In genomic region chr15:55407949-55408766, GRCh38 we compare ENCODE assay signal across 1 cellular context.
TF ChIP-seq lines count a peak whose summit lies in the region.

CCPG1 (minus strand) TSS chr15:55408359; CDS start chr15:55389424, 18,935 bp downstream.
PIERCE2 (plus strand) TSS chr15:55408495; CDS start chr15:55408769, 274 bp downstream.

TF ChIP-seq in HepG2, 621 proteins besides CTCF, POLR2A, EP300 and RAD21 (continued from another document and continues in another):
- TF ChIP-seq MYPOP (CRISPR knock-in tag; IDR thresholded peaks at IDR 0.05) (peak; percentile 69; the same call in 1 of the 2 replicates), SP2 (CRISPR knock-in tag; IDR thresholded peaks at IDR 0.05) (no peak), FOXK2 (IDR thresholded peaks at IDR 0.05) (no peak), SIX4 (CRISPR knock-in tag; IDR thresholded peaks at IDR 0.05) (no peak), ZNF225 (CRISPR knock-in tag; IDR thresholded peaks at IDR 0.05) (peak; percentile 53; the same call in 1 of the 2 replicates), ZNF747 (CRISPR knock-in tag; IDR thresholded peaks at IDR 0.05; ENCODE audit: borderline replicate concordance) (no peak; the same call in 1 of the 2 replicates), ZNF234 (CRISPR knock-in tag; conservative IDR thresholded peaks at IDR 0.05) (no peak), RORA (CRISPR knock-in tag; IDR thresholded peaks at IDR 0.05) (no peak), CBX5 (CRISPR knock-in tag; IDR thresholded peaks at IDR 0.05; ENCODE audit: borderline replicate concordance) (0 out of 2 replicates have a peak, but pooled peaks have one; percentile 74), MIER3 (CRISPR knock-in tag; IDR thresholded peaks at IDR 0.05; ENCODE audit: borderline replicate concordance) (no peak), ZNF549 (CRISPR knock-in tag; IDR thresholded peaks at IDR 0.05) (no peak), RXRA (CRISPR knock-in tag; IDR thresholded peaks at IDR 0.05) (peak; percentile 77; the same call in 1 of the 2 replicates), THYN1 (CRISPR knock-in tag; IDR thresholded peaks at IDR 0.05; ENCODE audit: borderline replicate concordance, low read depth) (no peak), TP53 (CRISPR knock-in tag; conservative IDR thresholded peaks at IDR 0.05) (no peak), ZNF224 (CRISPR knock-in tag; IDR thresholded peaks at IDR 0.05) (0 out of 2 replicates have a peak, but pooled peaks have one; percentile 40), ETV5 (CRISPR knock-in tag; IDR thresholded peaks at IDR 0.05; ENCODE audit: borderline replicate concordance) (peak; percentile 61; the same call in 1 of the 2 replicates), EZH2 (conservative IDR thresholded peaks at IDR 0.05; ENCODE audit: low read depth, low read length) (no peak), ZNF17 (CRISPR knock-in tag; IDR thresholded peaks at IDR 0.05) (no peak), CBFB (CRISPR knock-in tag; IDR thresholded peaks at IDR 0.05) (no peak), SAP130 (CRISPR knock-in tag; IDR thresholded peaks at IDR 0.05; ENCODE audit: low read depth) (peak; percentile 94), ZNF263 (CRISPR knock-in tag; IDR thresholded peaks at IDR 0.05) (no peak), ZNF10 (CRISPR knock-in tag; IDR thresholded peaks at IDR 0.05; ENCODE audit: borderline replicate concordance, low read depth) (no peak), ZNF781 (CRISPR knock-in tag; IDR thresholded peaks at IDR 0.05; ENCODE audit: borderline replicate concordance, not compliant biosample characterization) (no peak), BORCS8-MEF2B (CRISPR knock-in tag; IDR thresholded peaks at IDR 0.05) (no peak), KDM6A (CRISPR knock-in tag; IDR thresholded peaks at IDR 0.05; ENCODE audit: low read depth) (no peak), ZNF460 (CRISPR knock-in tag; IDR thresholded peaks at IDR 0.05; ENCODE audit: borderline replicate concordance) (peak; percentile 16; the same call in 1 of the 2 replicates), ZNF124 (CRISPR knock-in tag; IDR thresholded peaks at IDR 0.05) (peak; percentile 44; the same call in 1 of the 2 replicates), NFE2L1 (CRISPR knock-in tag; IDR thresholded peaks at IDR 0.05; ENCODE audit: borderline replicate concordance) (no peak), CSRNP2 (CRISPR knock-in tag; conservative IDR thresholded peaks at IDR 0.05; ENCODE audit: low read depth) (no peak), NFIC (IDR thresholded peaks at IDR 0.05; ENCODE audit: low read length) (no peak), ZNF792 (CRISPR knock-in tag; IDR thresholded peaks at IDR 0.05) (peak; percentile 90), ZNF83 (CRISPR knock-in tag; IDR thresholded peaks at IDR 0.05; ENCODE audit: borderline replicate concordance) (no peak), SRSF4 (IDR thresholded peaks at IDR 0.05; ENCODE audit: low read depth, low read length, poor library complexity, severe bottlenecking) (no peak), ZNF503 (CRISPR knock-in tag; IDR thresholded peaks at IDR 0.05) (no peak), NCOA2 (CRISPR knock-in tag; IDR thresholded peaks at IDR 0.05) (no peak), GATAD1 (CRISPR knock-in tag; IDR thresholded peaks at IDR 0.05) (peak; percentile 50; the same call in 1 of the 2 replicates), MTF1 (CRISPR knock-in tag; IDR thresholded peaks at IDR 0.05) (no peak), ZNF879 (CRISPR knock-in tag; IDR thresholded peaks at IDR 0.05) (no peak)
- TF ChIP-seq, protein P1, sequence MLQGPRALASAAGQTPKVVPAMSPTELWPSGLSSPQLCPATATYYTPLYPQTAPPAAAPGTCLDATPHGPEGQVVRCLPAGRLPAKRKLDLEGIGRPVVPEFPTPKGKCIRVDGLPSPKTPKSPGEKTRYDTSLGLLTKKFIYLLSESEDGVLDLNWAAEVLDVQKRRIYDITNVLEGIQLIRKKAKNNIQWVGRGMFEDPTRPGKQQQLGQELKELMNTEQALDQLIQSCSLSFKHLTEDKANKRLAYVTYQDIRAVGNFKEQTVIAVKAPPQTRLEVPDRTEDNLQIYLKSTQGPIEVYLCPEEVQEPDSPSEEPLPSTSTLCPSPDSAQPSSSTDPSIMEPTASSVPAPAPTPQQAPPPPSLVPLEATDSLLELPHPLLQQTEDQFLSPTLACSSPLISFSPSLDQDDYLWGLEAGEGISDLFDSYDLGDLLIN (CRISPR knock-in tag; IDR thresholded peaks at IDR 0.05; ENCODE audit: borderline replicate concordance), result peak; percentile 63; the same call in 1 of the 2 replicates
- TF ChIP-seq, protein P2, sequence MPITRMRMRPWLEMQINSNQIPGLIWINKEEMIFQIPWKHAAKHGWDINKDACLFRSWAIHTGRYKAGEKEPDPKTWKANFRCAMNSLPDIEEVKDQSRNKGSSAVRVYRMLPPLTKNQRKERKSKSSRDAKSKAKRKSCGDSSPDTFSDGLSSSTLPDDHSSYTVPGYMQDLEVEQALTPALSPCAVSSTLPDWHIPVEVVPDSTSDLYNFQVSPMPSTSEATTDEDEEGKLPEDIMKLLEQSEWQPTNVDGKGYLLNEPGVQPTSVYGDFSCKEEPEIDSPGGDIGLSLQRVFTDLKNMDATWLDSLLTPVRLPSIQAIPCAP (CRISPR knock-in tag; IDR thresholded peaks at IDR 0.05; ENCODE audit: low read depth), result no peak
- TF ChIP-seq, protein P3, sequence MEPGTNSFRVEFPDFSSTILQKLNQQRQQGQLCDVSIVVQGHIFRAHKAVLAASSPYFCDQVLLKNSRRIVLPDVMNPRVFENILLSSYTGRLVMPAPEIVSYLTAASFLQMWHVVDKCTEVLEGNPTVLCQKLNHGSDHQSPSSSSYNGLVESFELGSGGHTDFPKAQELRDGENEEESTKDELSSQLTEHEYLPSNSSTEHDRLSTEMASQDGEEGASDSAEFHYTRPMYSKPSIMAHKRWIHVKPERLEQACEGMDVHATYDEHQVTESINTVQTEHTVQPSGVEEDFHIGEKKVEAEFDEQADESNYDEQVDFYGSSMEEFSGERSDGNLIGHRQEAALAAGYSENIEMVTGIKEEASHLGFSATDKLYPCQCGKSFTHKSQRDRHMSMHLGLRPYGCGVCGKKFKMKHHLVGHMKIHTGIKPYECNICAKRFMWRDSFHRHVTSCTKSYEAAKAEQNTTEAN (CRISPR knock-in tag; conservative IDR thresholded peaks at IDR 0.05), result no peak
- TF ChIP-seq, protein P4, sequence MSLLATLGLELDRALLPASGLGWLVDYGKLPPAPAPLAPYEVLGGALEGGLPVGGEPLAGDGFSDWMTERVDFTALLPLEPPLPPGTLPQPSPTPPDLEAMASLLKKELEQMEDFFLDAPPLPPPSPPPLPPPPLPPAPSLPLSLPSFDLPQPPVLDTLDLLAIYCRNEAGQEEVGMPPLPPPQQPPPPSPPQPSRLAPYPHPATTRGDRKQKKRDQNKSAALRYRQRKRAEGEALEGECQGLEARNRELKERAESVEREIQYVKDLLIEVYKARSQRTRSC (CRISPR knock-in tag; IDR thresholded peaks at IDR 0.05; ENCODE audit: low read depth), result no peak
- TF ChIP-seq, protein P5, sequence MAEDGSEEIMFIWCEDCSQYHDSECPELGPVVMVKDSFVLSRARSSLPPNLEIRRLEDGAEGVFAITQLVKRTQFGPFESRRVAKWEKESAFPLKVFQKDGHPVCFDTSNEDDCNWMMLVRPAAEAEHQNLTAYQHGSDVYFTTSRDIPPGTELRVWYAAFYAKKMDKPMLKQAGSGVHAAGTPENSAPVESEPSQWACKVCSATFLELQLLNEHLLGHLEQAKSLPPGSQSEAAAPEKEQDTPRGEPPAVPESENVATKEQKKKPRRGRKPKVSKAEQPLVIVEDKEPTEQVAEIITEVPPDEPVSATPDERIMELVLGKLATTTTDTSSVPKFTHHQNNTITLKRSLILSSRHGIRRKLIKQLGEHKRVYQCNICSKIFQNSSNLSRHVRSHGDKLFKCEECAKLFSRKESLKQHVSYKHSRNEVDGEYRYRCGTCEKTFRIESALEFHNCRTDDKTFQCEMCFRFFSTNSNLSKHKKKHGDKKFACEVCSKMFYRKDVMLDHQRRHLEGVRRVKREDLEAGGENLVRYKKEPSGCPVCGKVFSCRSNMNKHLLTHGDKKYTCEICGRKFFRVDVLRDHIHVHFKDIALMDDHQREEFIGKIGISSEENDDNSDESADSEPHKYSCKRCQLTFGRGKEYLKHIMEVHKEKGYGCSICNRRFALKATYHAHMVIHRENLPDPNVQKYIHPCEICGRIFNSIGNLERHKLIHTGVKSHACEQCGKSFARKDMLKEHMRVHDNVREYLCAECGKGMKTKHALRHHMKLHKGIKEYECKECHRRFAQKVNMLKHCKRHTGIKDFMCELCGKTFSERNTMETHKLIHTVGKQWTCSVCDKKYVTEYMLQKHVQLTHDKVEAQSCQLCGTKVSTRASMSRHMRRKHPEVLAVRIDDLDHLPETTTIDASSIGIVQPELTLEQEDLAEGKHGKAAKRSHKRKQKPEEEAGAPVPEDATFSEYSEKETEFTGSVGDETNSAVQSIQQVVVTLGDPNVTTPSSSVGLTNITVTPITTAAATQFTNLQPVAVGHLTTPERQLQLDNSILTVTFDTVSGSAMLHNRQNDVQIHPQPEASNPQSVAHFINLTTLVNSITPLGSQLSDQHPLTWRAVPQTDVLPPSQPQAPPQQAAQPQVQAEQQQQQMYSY (CRISPR knock-in tag; IDR thresholded peaks at IDR 0.05), result no peak
- TF ChIP-seq, protein P6, sequence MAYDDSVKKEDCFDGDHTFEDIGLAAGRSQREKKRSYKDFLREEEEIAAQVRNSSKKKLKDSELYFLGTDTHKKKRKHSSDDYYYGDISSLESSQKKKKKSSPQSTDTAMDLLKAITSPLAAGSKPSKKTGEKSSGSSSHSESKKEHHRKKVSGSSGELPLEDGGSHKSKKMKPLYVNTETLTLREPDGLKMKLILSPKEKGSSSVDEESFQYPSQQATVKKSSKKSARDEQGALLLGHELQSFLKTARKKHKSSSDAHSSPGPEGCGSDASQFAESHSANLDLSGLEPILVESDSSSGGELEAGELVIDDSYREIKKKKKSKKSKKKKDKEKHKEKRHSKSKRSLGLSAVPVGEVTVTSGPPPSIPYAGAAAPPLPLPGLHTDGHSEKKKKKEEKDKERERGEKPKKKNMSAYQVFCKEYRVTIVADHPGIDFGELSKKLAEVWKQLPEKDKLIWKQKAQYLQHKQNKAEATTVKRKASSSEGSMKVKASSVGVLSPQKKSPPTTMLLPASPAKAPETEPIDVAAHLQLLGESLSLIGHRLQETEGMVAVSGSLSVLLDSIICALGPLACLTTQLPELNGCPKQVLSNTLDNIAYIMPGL (CRISPR knock-in tag; IDR thresholded peaks at IDR 0.05; ENCODE audit: borderline replicate concordance in 1 of 2, low read depth in 1 of 2), result peak; percentile 71 to 94; a peak in 3 of 4 replicates
- TF ChIP-seq, protein P7, sequence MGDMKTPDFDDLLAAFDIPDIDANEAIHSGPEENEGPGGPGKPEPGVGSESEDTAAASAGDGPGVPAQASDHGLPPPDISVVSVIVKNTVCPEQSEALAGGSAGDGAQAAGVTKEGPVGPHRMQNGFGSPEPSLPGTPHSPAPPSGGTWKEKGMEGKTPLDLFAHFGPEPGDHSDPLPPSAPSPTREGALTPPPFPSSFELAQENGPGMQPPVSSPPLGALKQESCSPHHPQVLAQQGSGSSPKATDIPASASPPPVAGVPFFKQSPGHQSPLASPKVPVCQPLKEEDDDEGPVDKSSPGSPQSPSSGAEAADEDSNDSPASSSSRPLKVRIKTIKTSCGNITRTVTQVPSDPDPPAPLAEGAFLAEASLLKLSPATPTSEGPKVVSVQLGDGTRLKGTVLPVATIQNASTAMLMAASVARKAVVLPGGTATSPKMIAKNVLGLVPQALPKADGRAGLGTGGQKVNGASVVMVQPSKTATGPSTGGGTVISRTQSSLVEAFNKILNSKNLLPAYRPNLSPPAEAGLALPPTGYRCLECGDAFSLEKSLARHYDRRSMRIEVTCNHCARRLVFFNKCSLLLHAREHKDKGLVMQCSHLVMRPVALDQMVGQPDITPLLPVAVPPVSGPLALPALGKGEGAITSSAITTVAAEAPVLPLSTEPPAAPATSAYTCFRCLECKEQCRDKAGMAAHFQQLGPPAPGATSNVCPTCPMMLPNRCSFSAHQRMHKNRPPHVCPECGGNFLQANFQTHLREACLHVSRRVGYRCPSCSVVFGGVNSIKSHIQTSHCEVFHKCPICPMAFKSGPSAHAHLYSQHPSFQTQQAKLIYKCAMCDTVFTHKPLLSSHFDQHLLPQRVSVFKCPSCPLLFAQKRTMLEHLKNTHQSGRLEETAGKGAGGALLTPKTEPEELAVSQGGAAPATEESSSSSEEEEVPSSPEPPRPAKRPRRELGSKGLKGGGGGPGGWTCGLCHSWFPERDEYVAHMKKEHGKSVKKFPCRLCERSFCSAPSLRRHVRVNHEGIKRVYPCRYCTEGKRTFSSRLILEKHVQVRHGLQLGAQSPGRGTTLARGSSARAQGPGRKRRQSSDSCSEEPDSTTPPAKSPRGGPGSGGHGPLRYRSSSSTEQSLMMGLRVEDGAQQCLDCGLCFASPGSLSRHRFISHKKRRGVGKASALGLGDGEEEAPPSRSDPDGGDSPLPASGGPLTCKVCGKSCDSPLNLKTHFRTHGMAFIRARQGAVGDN (CRISPR knock-in tag; IDR thresholded peaks at IDR 0.05), result peak; percentile 95
